Comparison of ENCODE assay signal across 31 cellular contexts in the genomic region with DNA sequence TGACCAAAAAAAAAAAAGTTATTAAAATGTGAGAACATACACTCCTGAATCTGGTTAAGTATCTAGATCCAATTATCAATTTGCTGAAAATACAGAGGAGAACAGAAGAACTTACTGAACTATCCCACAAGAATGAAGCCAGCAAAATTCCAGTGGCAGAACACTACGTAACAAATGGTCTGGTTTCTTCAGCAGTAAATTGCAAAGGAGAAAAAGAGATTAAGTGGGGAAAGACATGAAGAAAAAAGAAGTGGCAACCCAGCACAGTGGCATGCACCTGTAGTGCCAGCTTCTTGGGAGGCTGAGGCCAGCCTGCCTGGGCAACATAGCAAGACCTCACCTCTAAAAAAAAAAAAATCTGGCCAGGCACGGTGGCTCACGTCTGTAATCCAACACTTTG.
"Had no signal": no experiment of that assay in that cellular context is flagged by ENCODE, and none has a peak within 500 bp of the region (broad histone marks: within the 10 kb centered on the region; RNA-seq: fewer than 3 reads in every experiment).

No MANE protein-coding gene starts in this region.

- H3K27me3 ChIP-seq: brain microvascular endothelial cell, esophagus muscularis mucosa, foreskin keratinocyte, gastrocnemius medialis, heart left ventricle had no signal

- ATAC-seq: activated CD4-positive, alpha-beta T cell treated with anti-CD3 and anti-CD28 coated beads for 36 hours; activated CD8-positive, alpha-beta memory T cell treated with anti-CD3 and anti-CD28 coated beads, Interleukin-2, amount 10 ng/mL, durations not matched to agents 7 days and 5 days; activated CD8-positive, alpha-beta T cell treated with anti-CD3 and anti-CD28 coated beads, Interleukin-2, amount 10 ng/mL, durations not matched to agents 7 days and 5 days; effector memory CD8-positive, alpha-beta T cell; foreskin keratinocyte; gastrocnemius medialis; heart left ventricle had no signal

- H3K4me3 ChIP-seq: esophagus muscularis mucosa, gastrocnemius medialis, heart left ventricle had no signal

- H3K27ac Mint-ChIP-seq: activated CD4-positive, alpha-beta memory T cell treated with anti-CD3 and anti-CD28 coated beads for 36 hours; activated CD4-positive, alpha-beta T cell treated with anti-CD3 and anti-CD28 coated beads for 36 hours; activated CD4-positive, alpha-beta T cell treated with anti-CD3 and anti-CD28 coated beads, Interleukin-2, amount 10 ng/mL, durations not matched to agents 24 days and 14 days; activated CD8-positive, alpha-beta memory T cell treated with anti-CD3 and anti-CD28 coated beads, Interleukin-2, amount 10 ng/mL, durations not matched to agents 7 days and 5 days; activated CD8-positive, alpha-beta T cell treated with anti-CD3 and anti-CD28 coated beads, Interleukin-2, amount 10 ng/mL, durations not matched to agents 7 days and 5 days; activated naive CD4-positive, alpha-beta T cell treated with anti-CD3 and anti-CD28 coated beads, Interleukin-2, amount 10 ng/mL, durations not matched to agents 7 days and 5 days; activated naive CD8-positive, alpha-beta T cell; activated T-helper 1 cell treated with anti-CD3 and anti-CD28 coated beads, Interleukin-12 subunit alpha, Interleukin-12 subunit beta, Interleukin-2, Interleukin-4 antibody, amounts not matched to agents 30 ng/mL and 10 ng/mL and 1 ng/mL, durations not matched to agents 14 hours and 24 hours and 36 hours; activated T-helper 2 cell treated with anti-CD3 and anti-CD28 coated beads, Interferon-gamma antibody, Interleukin-2, Interleukin-4, amounts not matched to agents 10 μg/mL and 5 μg/mL and 100 μg/mL, durations not matched to agents 14 hours and 24 hours and 36 hours had no signal

- H3K4me1 ChIP-seq: esophagus muscularis mucosa, foreskin keratinocyte, gastrocnemius medialis, heart left ventricle had no signal

- H3K4me3 Mint-ChIP-seq: activated CD4-positive, alpha-beta memory T cell treated with anti-CD3 and anti-CD28 coated beads for 36 hours; activated CD4-positive, alpha-beta T cell treated with anti-CD3 and anti-CD28 coated beads for 36 hours; activated CD4-positive, alpha-beta T cell treated with anti-CD3 and anti-CD28 coated beads, Interleukin-2, amount 10 ng/mL, durations not matched to agents 24 days and 14 days; activated CD8-positive, alpha-beta memory T cell treated with anti-CD3 and anti-CD28 coated beads, Interleukin-2, amount 10 ng/mL, durations not matched to agents 7 days and 5 days; activated CD8-positive, alpha-beta T cell treated with anti-CD3 and anti-CD28 coated beads, Interleukin-2, amount 10 ng/mL, durations not matched to agents 7 days and 5 days; activated naive CD4-positive, alpha-beta T cell treated with anti-CD3 and anti-CD28 coated beads, Interleukin-2, amount 10 ng/mL, durations not matched to agents 7 days and 5 days; activated naive CD8-positive, alpha-beta T cell; activated T-helper 1 cell treated with anti-CD3 and anti-CD28 coated beads, Interleukin-12 subunit alpha, Interleukin-12 subunit beta, Interleukin-2, Interleukin-4 antibody, amounts not matched to agents 30 ng/mL and 10 ng/mL and 1 ng/mL, durations not matched to agents 14 hours and 24 hours and 36 hours; effector memory CD8-positive, alpha-beta T cell had no signal

- H3K27ac ChIP-seq: brain microvascular endothelial cell, esophagus muscularis mucosa, foreskin keratinocyte, gastrocnemius medialis, heart left ventricle had no signal

- H3K9me3 Mint-ChIP-seq: activated naive CD4-positive, alpha-beta T cell treated with anti-CD3 and anti-CD28 coated beads, Interleukin-2, amount 10 ng/mL, durations not matched to agents 7 days and 5 days had no signal

- H3K4me1 Mint-ChIP-seq: activated CD4-positive, alpha-beta T cell treated with anti-CD3 and anti-CD28 coated beads for 36 hours; activated CD4-positive, alpha-beta T cell treated with anti-CD3 and anti-CD28 coated beads, Interleukin-2, amount 10 ng/mL, durations not matched to agents 24 days and 14 days; activated CD8-positive, alpha-beta memory T cell treated with anti-CD3 and anti-CD28 coated beads, Interleukin-2, amount 10 ng/mL, durations not matched to agents 7 days and 5 days; activated naive CD4-positive, alpha-beta T cell treated with anti-CD3 and anti-CD28 coated beads, Interleukin-2, amount 10 ng/mL, durations not matched to agents 7 days and 5 days had no signal

- H3K9me3 ChIP-seq: gastrocnemius medialis had no signal

- H3K36me3 ChIP-seq: brain microvascular endothelial cell, esophagus muscularis mucosa, gastrocnemius medialis had no signal

- H3K27me3 Mint-ChIP-seq: activated CD4-positive, alpha-beta memory T cell treated with anti-CD3 and anti-CD28 coated beads for 36 hours; activated CD4-positive, alpha-beta T cell treated with anti-CD3 and anti-CD28 coated beads for 36 hours; activated CD4-positive, alpha-beta T cell treated with anti-CD3 and anti-CD28 coated beads, Interleukin-2, amount 10 ng/mL, durations not matched to agents 24 days and 14 days; activated CD8-positive, alpha-beta memory T cell treated with anti-CD3 and anti-CD28 coated beads, Interleukin-2, amount 10 ng/mL, durations not matched to agents 7 days and 5 days; activated naive CD4-positive, alpha-beta T cell treated with anti-CD3 and anti-CD28 coated beads, Interleukin-2, amount 10 ng/mL, durations not matched to agents 7 days and 5 days; activated naive CD8-positive, alpha-beta T cell; effector memory CD8-positive, alpha-beta T cell had no signal

- DNase-seq: activated CD4-positive, alpha-beta memory T cell treated with anti-CD3 and anti-CD28 coated beads for 36 hours; activated CD4-positive, alpha-beta T cell treated with anti-CD3 and anti-CD28 coated beads for 36 hours; activated CD4-positive, alpha-beta T cell treated with anti-CD3 and anti-CD28 coated beads, Interleukin-2, amount 10 ng/mL, durations not matched to agents 24 days and 14 days; activated CD4-positive, CD25-positive, alpha-beta regulatory T cell; activated CD4-positive, CD25-positive, alpha-beta regulatory T cell treated with anti-CD3 and anti-CD28 coated beads, Interleukin-2, amount 50 U/mL, for 72 hours; activated CD8-positive, alpha-beta memory T cell treated with anti-CD3 and anti-CD28 coated beads, Interleukin-2, amount 10 ng/mL, durations not matched to agents 7 days and 5 days; activated CD8-positive, alpha-beta memory T cell treated with anti-CD3 and anti-CD28 coated beads, Interleukin-2, amount 50 U/mL, for 4 hours; activated CD8-positive, alpha-beta T cell treated with anti-CD3 and anti-CD28 coated beads, Interleukin-2, amount 10 ng/mL, durations not matched to agents 7 days and 5 days; activated gamma-delta T cell; activated naive CD4-positive, alpha-beta T cell; activated naive CD4-positive, alpha-beta T cell treated with anti-CD3 and anti-CD28 coated beads, Interleukin-2, amount 10 ng/mL, durations not matched to agents 7 days and 5 days; activated T-cell treated with anti-CD3 and anti-CD28 coated beads, Interleukin-2, amount 50 U/mL, for 1 hour; activated T-cell treated with anti-CD3 and anti-CD28 coated beads, Interleukin-2, amount 50 U/mL, for 48 hours; amniotic stem cell; anterior cingulate cortex; brain microvascular endothelial cell; cortex of kidney; dermis blood vessel endothelial cell; effector CD4-positive, alpha-beta T cell; effector memory CD8-positive, alpha-beta T cell; erythroblast; foreskin keratinocyte; gastrocnemius medialis; glutamatergic neuron; heart left ventricle; T-helper 1 cell; T-helper 2 cell had no signal
